Comparison of ENCODE assay signal across 11 cellular contexts in genomic region chr4:121784975-121785374, GRCh38. TPM values are rescaled to one million over a fixed set of nuclear protein-coding genes. Genes with fewer than 3 reads are reported as not detected.
DNase-seq lines count a peak whose midpoint lies in the region; ATAC-seq and TF ChIP-seq lines count a peak whose summit lies in the region.
"Had no signal": no experiment of that assay in that cellular context is flagged by ENCODE, and none has a peak within 500 bp of the region (broad histone marks: within the 10 kb centered on the region; RNA-seq: fewer than 3 reads in every experiment).

No MANE protein-coding gene starts in this region.

- no peaks in the 10 kb centered on the region for H4K20me1 ChIP-seq in fibroblast of lung (ENCODE audit: control insufficient read depth, extremely low read depth, insufficient read depth, low read length)

- no peaks in the 10 kb centered on the region for H3K79me1 ChIP-seq in trophoblast cell (ENCODE audit: low read length)

- no peak overlapping the region for H4K12ac ChIP-seq in trophoblast cell (ENCODE audit: low read depth, low read length)

- no peak for ATAC-seq in HG03460 (IDR thresholded peaks at IDR 0.05; ENCODE audit: unreplicated experiment)
- ATAC-seq: stimulated activated effector memory CD8-positive, alpha-beta T cell treated with anti-CD3 and anti-CD28 coated beads, Interleukin-12 subunit alpha, Interleukin-12 subunit beta, amount 100 ng/mL, for 72 hours had no signal

- no peaks in the 10 kb centered on the region for H3K9me3 ChIP-seq in fibroblast of lung (ENCODE audit: control insufficient read depth, insufficient read depth, low read depth, low read length)
- H3K9me3 ChIP-seq in trophoblast cell (ENCODE audit: insufficient read depth, low read depth, low read length), result no peaks in the 10 kb centered on the region

- no CpG with 5 or more reads among the region's 2 CpGs for WGBS in trophoblast cell (ENCODE audit: extremely low coverage, insufficient coverage, insufficient read length)

- no peak overlapping the region for H3K23ac ChIP-seq in trophoblast cell (ENCODE audit: low read length)

- H3K27ac ChIP-seq in fibroblast of lung (ENCODE audit: insufficient read depth, low read length) (peak overlapping the region; percentile 94), trophoblast cell (ENCODE audit: low read depth, low read length) (no peak overlapping the region)
- H3K27ac ChIP-seq: cardiac muscle cell had no signal

- H3K4ac ChIP-seq in trophoblast cell (ENCODE audit: low read depth, low read length), result no peak overlapping the region

- no peak for TF ChIP-seq CTCF in fibroblast of lung (conservative IDR thresholded peaks at IDR 0.05 in 1 of 2, IDR thresholded peaks at IDR 0.05 in 1 of 2; ENCODE audit: low read depth in 1 of 2, low read length in 2 of 2)

- H4K8ac ChIP-seq in trophoblast cell (ENCODE audit: low read depth, low read length), result no peak overlapping the region

- peaks cover 14% of the 10 kb centered on the region for H3K4me1 ChIP-seq in fibroblast of lung (ENCODE audit: control insufficient read depth, extremely low read depth, insufficient read depth, low read length)
- H3K4me1 ChIP-seq in trophoblast cell (ENCODE audit: control insufficient read depth in 1 of 2, insufficient read depth in 2 of 2, low read length in 2 of 2), result no peaks in the 10 kb centered on the region

- no peak overlapping the region for H2AK5ac ChIP-seq in trophoblast cell (ENCODE audit: low read length)

- H3K4me2 ChIP-seq in fibroblast of lung (ENCODE audit: extremely low read depth, insufficient read depth, low read length) (peak overlapping the region; percentile 70), trophoblast cell (ENCODE audit: low read length) (no peak overlapping the region)

- peak overlapping the region; percentile 33 for H3K9ac ChIP-seq in fibroblast of lung (ENCODE audit: insufficient read depth, low read length)
- no peak overlapping the region for H3K9ac ChIP-seq in trophoblast cell (ENCODE audit: low read length)

- H3K4me3 ChIP-seq in fibroblast of lung (replicated peaks in 1 of 4; ENCODE audit: control extremely low read depth in 1 of 4, insufficient read depth in 1 of 4, low read depth in 3 of 4, low read length in 4 of 4) (no peak overlapping the region), trophoblast cell (ENCODE audit: low read depth, low read length) (no peak overlapping the region)
- H3K4me3 ChIP-seq: cardiac muscle cell had no signal

- H2AFZ ChIP-seq in fibroblast of lung (ENCODE audit: low read length) (no peak overlapping the region), trophoblast cell (ENCODE audit: insufficient read depth, low read length, poor library complexity) (no peak overlapping the region)

- H4K91ac ChIP-seq in trophoblast cell (ENCODE audit: low read depth, low read length), result no peak overlapping the region

- H3K18ac ChIP-seq in trophoblast cell (ENCODE audit: low read length), result no peak overlapping the region

- no peak overlapping the region for H2BK120ac ChIP-seq in trophoblast cell (ENCODE audit: insufficient read depth, low read length, poor library complexity)

- H2BK5ac ChIP-seq in trophoblast cell (ENCODE audit: low read depth, low read length, poor library complexity), result no peak overlapping the region

- no peaks in the 10 kb centered on the region for H3K79me2 ChIP-seq in fibroblast of lung (ENCODE audit: control insufficient read depth, insufficient read depth, low read length)
- H3K79me2 ChIP-seq in trophoblast cell (ENCODE audit: control insufficient read depth, insufficient read depth, low read length, poor library complexity), result no peaks in the 10 kb centered on the region

- no peak overlapping the region for H3K14ac ChIP-seq in trophoblast cell (ENCODE audit: low read length)

- H3K27me3 ChIP-seq in fibroblast of lung (ENCODE audit: control insufficient read depth, insufficient read depth, low read length) (no peaks in the 10 kb centered on the region), trophoblast cell (ENCODE audit: insufficient read depth, low read length) (no peaks in the 10 kb centered on the region)

- DNase-seq in EL, result peak; percentile 97
- DNase-seq in SK-MEL-5 (ENCODE audit: low read depth, low spot score), result peak; percentile 78
- DNase-seq in fibroblast of lung (ENCODE audit: low read depth in 2 of 2), result peak; percentile 89 to 98
- DNase-seq in trophoblast cell, result peak; percentile 33 to 58
- DNase-seq in DMS79 treated with DMSO at 0.1 percent for 48 hours (lab: John Stamatoyannopoulos, UW), result no peak
- no peak for DNase-seq in C1 segment of cervical spinal cord (lab: John Stamatoyannopoulos, UW)
- DNase-seq in stimulated activated CD4-positive, alpha-beta T cell treated with anti-CD3 and anti-CD28 coated beads, Interleukin-4, amount 100 ng/mL, for 24 hours, result no peak
- DNase-seq: NCI-H2171 treated with DMSO at 0.1 percent for 48 hours had no signal

- H3K36me3 ChIP-seq in fibroblast of lung (ENCODE audit: control insufficient read depth, insufficient read depth, low read length), result no peaks in the 10 kb centered on the region
- H3K36me3 ChIP-seq in trophoblast cell (ENCODE audit: control insufficient read depth in 1 of 2, insufficient read depth in 2 of 2, low read length in 2 of 2), result no peaks in the 10 kb centered on the region
- H3K36me3 ChIP-seq: cardiac muscle cell had no signal

- in situ Hi-C loops in SK-MEL-5 (cut with HindIII; ENCODE audit: low pct_unique_long_range_greater_than_20kb, low sequenced_read_pairs), result no loop called here

- no peak overlapping the region for H2BK12ac ChIP-seq in trophoblast cell (ENCODE audit: low read length)

RNA-seq across cellular contexts. Expression of gene EXOSC9, which starts 16.1 kb away (rescaled TPM):
- total RNA-seq in SK-MEL-5 (2014; rRNA removed; shearing (Covaris generic)), result 31.5 and 35.5 TPM in 2 replicates
- 29.2 and 36.4 TPM in 2 replicates for polyA plus RNA-seq in SK-MEL-5 (2015; cell fraction: cytosol; rRNA removed)
- 67.6 and 80.2 TPM in 2 replicates for polyA plus RNA-seq in SK-MEL-5 (2015; cell fraction: nucleus; rRNA removed)
- 15.5 and 16.2 TPM in 2 replicates for total RNA-seq in fibroblast of lung
- 33.8 and 41.5 TPM in 2 replicates for polyA plus RNA-seq in fibroblast of lung
- polyA plus RNA-seq in fibroblast of lung (2012), result 20.7 and 31.7 TPM in 2 replicates
- polyA minus RNA-seq in fibroblast of lung (ENCODE audit: low replicate concordance), result 2.2 and 20.6 TPM in 2 replicates
- polyA plus RNA-seq in trophoblast cell (2013), result 30.6 and 32.4 TPM in 2 replicates

RNA-seq across cellular contexts. Expression of gene SMIM43, which starts 20.0 kb away (rescaled TPM):
- not detected in 2 replicates for total RNA-seq in SK-MEL-5 (2014; rRNA removed; shearing (Covaris generic))
- polyA plus RNA-seq in SK-MEL-5 (2015; cell fraction: cytosol; rRNA removed), result 0.04 TPM in 1 of 2 replicates, not detected in the other
- not detected in 2 replicates for polyA plus RNA-seq in SK-MEL-5 (2015; cell fraction: nucleus; rRNA removed)
- total RNA-seq in fibroblast of lung, result 0.26 and 0.83 TPM in 2 replicates
- polyA plus RNA-seq in fibroblast of lung, result 1.8 and 2.5 TPM in 2 replicates
- polyA plus RNA-seq in fibroblast of lung (2012), result 0.83 and 0.94 TPM in 2 replicates
- 1.7 TPM in 1 of 2 replicates, not detected in the other for polyA minus RNA-seq in fibroblast of lung (ENCODE audit: low replicate concordance)
- polyA plus RNA-seq in trophoblast cell (2013), result 0.40 and 0.63 TPM in 2 replicates
- total RNA-seq: cardiac muscle cell had no signal
- polyA plus RNA-seq: cardiac muscle cell had no signal

RNA-seq across cellular contexts. Expression of gene CCNA2, which starts 38.7 kb away (rescaled TPM):
- 37.0 and 42.4 TPM in 2 replicates for total RNA-seq in SK-MEL-5 (2014; rRNA removed; shearing (Covaris generic))
- 32.8 and 38.3 TPM in 2 replicates for polyA plus RNA-seq in SK-MEL-5 (2015; cell fraction: cytosol; rRNA removed)
- 15.8 and 19.5 TPM in 2 replicates for polyA plus RNA-seq in SK-MEL-5 (2015; cell fraction: nucleus; rRNA removed)
- total RNA-seq in fibroblast of lung, result 1.3 and 12.6 TPM in 2 replicates
- 14.9 and 45.0 TPM in 2 replicates for polyA plus RNA-seq in fibroblast of lung
- polyA plus RNA-seq in fibroblast of lung (2012), result 9.6 and 33.0 TPM in 2 replicates
- 0.39 and 8.5 TPM in 2 replicates for polyA minus RNA-seq in fibroblast of lung (ENCODE audit: low replicate concordance)
- 38.5 and 42.5 TPM in 2 replicates for polyA plus RNA-seq in trophoblast cell (2013)

Comparison
In these comparisons a context has a peak if more than half of its experiments do, and no peak if none do; other contexts are left out.
1. DNase-seq: peak in EL (single experiment), SK-MEL-5 (single experiment), fibroblast of lung (2 of 2) and trophoblast cell (2 of 2); none in DMS79 treated with DMSO at 0.1 percent for 48 hours (single experiment), C1 segment of cervical spinal cord (0 of 14) and stimulated activated CD4-positive, alpha-beta T cell treated with anti-CD3 and anti-CD28 coated beads, Interleukin-4, amount 100 ng/mL, for 24 hours (single experiment).